8 cellular contexts compared by ENCODE assay signal in genomic region chr2:85017436-85018048, GRCh38. TPM values are rescaled to one million over a fixed set of nuclear protein-coding genes. Genes with fewer than 3 reads are reported as not detected.
A peak's percentile ranks its signal among the peaks of the same experiment; 100 is the strongest.
DNase-seq lines count a peak whose midpoint lies in the region; TF ChIP-seq lines count a peak whose summit lies in the region.

No MANE protein-coding gene starts in this region.

- H3K27me3 Mint-ChIP-seq in Calu3 (ENCODE audit: unreplicated experiment) (no peaks in the 10 kb centered on the region), mesothelial cell of epicardium (ENCODE audit: low read depth) (no peaks in the 10 kb centered on the region)

- BruUV-seq in Calu3 (replicated peaks; lab: Mats Ljungman, UMichigan) = no TSS peak

- H3K4me3 Mint-ChIP-seq in Calu3 (ENCODE audit: low read depth, unreplicated experiment) (no peak overlapping the region), mesothelial cell of epicardium (no peak overlapping the region)

- CTCF ChIA-PET in Calu3 (lab: Charles Lee) = interaction anchor here (0.6 to 1.5 kb wide), 9 partner anchors 13 to 586 kb away, joined by 3 to 8 read pairs (median 3); no protein-coding TSS in a partner anchor

- no peak for TF ChIP-seq CTCF in Calu3 (IDR thresholded peaks at IDR 0.05; ENCODE audit: unreplicated experiment)
- no peak for TF ChIP-seq CTCF in astrocyte of the cerebellum (IDR thresholded peaks at IDR 0.05; ENCODE audit: low read depth, low read length, missing control alignments)
- peak; percentile 41 for TF ChIP-seq CTCF in mesothelial cell of epicardium (IDR thresholded peaks at IDR 0.05; ENCODE audit: unreplicated experiment)

- no peaks in the 10 kb centered on the region for H3K9me3 Mint-ChIP-seq in Calu3 (ENCODE audit: low read depth, unreplicated experiment)
- no peaks in the 10 kb centered on the region for H3K9me3 Mint-ChIP-seq in mesothelial cell of epicardium

- in situ Hi-C loops in astrocyte of the cerebellum (cut with HindIII; ENCODE audit: low sequenced_read_pairs) = no loop called here

- H3K36me3 Mint-ChIP-seq in Calu3 (ENCODE audit: insufficient read depth, unreplicated experiment) (peaks cover 20% of the 10 kb centered on the region), mesothelial cell of epicardium (peaks cover 10% of the 10 kb centered on the region)

- intact Hi-C loops in Calu3 (cut with micrococcal nuclease; ENCODE audit: unreplicated experiment) = no loop called here

- DNase-seq in Calu3 (no peak), Kasumi-1 (lab: John Stamatoyannopoulos, UW) (peak; percentile 53 to 65), astrocyte of the cerebellum (ENCODE audit: low read depth) (peak; percentile 11), mesothelial cell of epicardium (ENCODE audit: low spot score in 2 of 2, unreplicated experiment in 2 of 2) (no peak), NCI-H1436 (lab: John Stamatoyannopoulos, UW) (no peak), NCI-H2029 (lab: John Stamatoyannopoulos, UW) (no peak)
- DNase-seq in stimulated activated naive CD4-positive, alpha-beta T cell treated with Interleukin-2 at 50 U/mL for 16 hours (lab: John Stamatoyannopoulos, UW) = no peak
- DNase-seq in stimulated activated CD4-positive, alpha-beta T cell treated with anti-CD3 and anti-CD28 coated beads, Interleukin-15, amount 100 ng/mL, for 24 hours = no peak

- H3K4me1 Mint-ChIP-seq in Calu3 (ENCODE audit: low read depth, unreplicated experiment) = peaks cover 55% of the 10 kb centered on the region
- H3K4me1 Mint-ChIP-seq in mesothelial cell of epicardium = peaks cover 35% of the 10 kb centered on the region

- H3K4me3 ChIP-seq in astrocyte of the cerebellum (ENCODE audit: low read depth, low read length) = no peak overlapping the region

- H3K27ac Mint-ChIP-seq in Calu3 (ENCODE audit: unreplicated experiment) (peak overlapping the region; percentile 39), mesothelial cell of epicardium (peak overlapping the region; percentile 66)

RNA-seq across cellular contexts. Expression of gene KCMF1, which starts 46.6 kb away (rescaled TPM):
- 68.0 and 69.8 TPM in 2 replicates for total RNA-seq in Calu3 (2022)
- total RNA-seq in mesothelial cell of epicardium = 62.2 to 63.9 TPM (median 63.5 TPM) in 3 replicates

Comparison
In these comparisons a context has a peak if more than half of its experiments do, and no peak if none do; other contexts are left out.
1. DNase-seq: peak in Kasumi-1 (2 of 2) and astrocyte of the cerebellum (single experiment); none in Calu3 (single experiment), mesothelial cell of epicardium (0 of 2), NCI-H1436 (single experiment), stimulated activated naive CD4-positive, alpha-beta T cell treated with Interleukin-2 at 50 U/mL for 16 hours (single experiment), stimulated activated CD4-positive, alpha-beta T cell treated with anti-CD3 and anti-CD28 coated beads, Interleukin-15, amount 100 ng/mL, for 24 hours (single experiment) and NCI-H2029 (single experiment).